ENCODE assay signal across 14 cellular contexts in the genomic region with DNA sequence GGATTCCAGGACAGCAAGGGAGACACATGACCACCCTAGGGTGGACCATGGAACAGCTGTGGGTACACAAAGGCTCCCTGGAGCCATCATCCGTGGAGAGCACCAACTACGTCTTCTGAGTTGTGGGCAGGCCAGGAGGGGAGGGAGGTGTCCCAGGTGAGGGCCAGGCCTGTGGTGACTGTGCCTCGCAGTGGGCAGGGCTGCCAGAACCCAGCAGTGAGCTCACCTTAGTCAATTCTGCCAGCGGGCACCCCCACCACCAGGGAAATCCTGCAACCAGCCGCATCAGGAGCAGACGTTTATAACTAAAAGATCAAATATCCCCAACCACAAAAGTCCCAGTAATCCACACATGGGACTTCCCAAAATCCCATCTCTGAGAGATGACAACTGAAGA. TPM values are rescaled to one million over a fixed set of nuclear protein-coding genes. Genes with fewer than 3 reads are reported as not detected.
DNase-seq lines count a peak whose midpoint lies in the region; ATAC-seq and TF ChIP-seq lines count a peak whose summit lies in the region.
"Had no signal": no experiment of that assay in that cellular context is flagged by ENCODE, and none has a peak within 500 bp of the region (broad histone marks: within the 10 kb centered on the region; RNA-seq: fewer than 3 reads in every experiment).

No MANE protein-coding gene starts in this region.

- H3K27me3 ChIP-seq in adrenal gland, result no peaks in the 10 kb centered on the region
- H3K27me3 ChIP-seq in right lobe of liver, result no peaks in the 10 kb centered on the region
- no peaks in the 10 kb centered on the region for H3K27me3 ChIP-seq in suprapubic skin
- H3K27me3 ChIP-seq: testis had no signal

- H3K4me3 ChIP-seq in adrenal gland (no peak overlapping the region), right lobe of liver (no peak overlapping the region), suprapubic skin (no peak overlapping the region)
- H3K4me3 ChIP-seq: A549, mucosa of descending colon, testis had no signal

- H3K4me3 Mint-ChIP-seq in activated CD4-positive, alpha-beta T cell treated with anti-CD3 and anti-CD28 coated beads, Interleukin-2, amount 10 ng/mL, durations not matched to agents 24 days and 14 days, result no peak overlapping the region

- no peaks in the 10 kb centered on the region for H3K27me3 Mint-ChIP-seq in activated CD4-positive, alpha-beta T cell treated with anti-CD3 and anti-CD28 coated beads, Interleukin-2, amount 10 ng/mL, durations not matched to agents 24 days and 14 days

- 74 to 97% (median 84%) methylated on average over 3 to 6 of the region's 6 CpGs for WGBS in adrenal gland, 4 donors
- WGBS in right lobe of liver (ENCODE audit: insufficient coverage, low coverage, low lambda C conversion rate, missing lambda C conversion rate), result 17% methylated on average over 1 of the region's 6 CpGs
- WGBS in suprapubic skin, result 63% methylated on average over 3 of the region's 6 CpGs

- DNase-seq in activated CD4-positive, alpha-beta T cell treated with anti-CD3 and anti-CD28 coated beads, Interleukin-2, amount 10 ng/mL, durations not matched to agents 24 days and 14 days, result no peak
- no peak for DNase-seq in activated CD4-positive, alpha-beta T cell treated with anti-CD3 and anti-CD28 coated beads for 1 hour
- DNase-seq in adrenal gland (no peak), right lobe of liver (no peak), suprapubic skin (ENCODE audit: low spot score in 2 of 2) (no peak), SIG-M5 (lab: John Stamatoyannopoulos, UW) (no peak)
- no peak for DNase-seq in activated CD8-positive, alpha-beta memory T cell treated with anti-CD3 and anti-CD28 coated beads, Interleukin-2, amount 50 U/mL, for 4 hours
- DNase-seq in activated effector memory CD4-positive, alpha-beta T cell treated with Interleukin-2 at 50 U/mL for 16 hours, result no peak
- DNase-seq: activated gamma-delta T cell treated with Interleukin-2 at 50 U/mL for 16 hours, DMS53, retina had no signal

- no peaks in the 10 kb centered on the region for H3K9me3 Mint-ChIP-seq in activated CD4-positive, alpha-beta T cell treated with anti-CD3 and anti-CD28 coated beads, Interleukin-2, amount 10 ng/mL, durations not matched to agents 24 days and 14 days

- peak overlapping the region in 4 of 5 donors; percentile 14 to 88 (median 66) for H3K27ac ChIP-seq in adrenal gland
- H3K27ac ChIP-seq in right lobe of liver, result peak overlapping the region; percentile 63 to 92 (median 77)
- peak overlapping the region; percentile 31 for H3K27ac ChIP-seq in suprapubic skin
- H3K27ac ChIP-seq: A549 had no signal

- intact Hi-C loops in activated CD4-positive, alpha-beta T cell treated with anti-CD3 and anti-CD28 coated beads, Interleukin-2, amount 10 ng/mL, durations not matched to agents 24 days and 14 days (cut with micrococcal nuclease), result no loop called here
- intact Hi-C loops in adrenal gland (cut with DNase I), result no loop called here
- intact Hi-C loops in right lobe of liver (cut with DNase I), result no loop called here

- H3K36me3 Mint-ChIP-seq in activated CD4-positive, alpha-beta T cell treated with anti-CD3 and anti-CD28 coated beads, Interleukin-2, amount 10 ng/mL, durations not matched to agents 24 days and 14 days (ENCODE audit: low read depth), result no peaks in the 10 kb centered on the region

- peaks cover 24 to 84% of the 10 kb centered on the region in 2 donors for H3K4me1 ChIP-seq in adrenal gland (replicated peaks in 1 of 2)
- peaks cover 5 to 89% (median 62%) of the 10 kb centered on the region in 4 donors for H3K4me1 ChIP-seq in right lobe of liver
- peaks cover 92% of the 10 kb centered on the region for H3K4me1 ChIP-seq in suprapubic skin

- no peak for TF ChIP-seq CTCF in adrenal gland (IDR thresholded peaks at IDR 0.05)
- no peak for TF ChIP-seq CTCF in right lobe of liver (IDR thresholded peaks at IDR 0.05)
- TF ChIP-seq CTCF in suprapubic skin (IDR thresholded peaks at IDR 0.05), result no peak

- TF ChIP-seq EP300 in suprapubic skin (IDR thresholded peaks at IDR 0.05), result no peak

- H3K9me3 ChIP-seq in adrenal gland (replicated peaks in 1 of 3) (no peaks in the 10 kb centered on the region), right lobe of liver (no peaks in the 10 kb centered on the region), suprapubic skin (no peaks in the 10 kb centered on the region)
- H3K9me3 ChIP-seq: A549, mucosa of descending colon, testis had no signal

- ATAC-seq in right lobe of liver, result no peak
- ATAC-seq: A549, mucosa of descending colon had no signal

- TF ChIP-seq POLR2A in adrenal gland (IDR thresholded peaks at IDR 0.05), result no peak
- no peak for TF ChIP-seq POLR2A in right lobe of liver (IDR thresholded peaks at IDR 0.05)
- no peak for TF ChIP-seq POLR2A in suprapubic skin (IDR thresholded peaks at IDR 0.05)

- H3K4me1 Mint-ChIP-seq in activated CD4-positive, alpha-beta T cell treated with anti-CD3 and anti-CD28 coated beads, Interleukin-2, amount 10 ng/mL, durations not matched to agents 24 days and 14 days, result peaks cover 57% of the 10 kb centered on the region

- H3K36me3 ChIP-seq in adrenal gland (replicated peaks in 1 of 2) (no peaks in the 10 kb centered on the region), right lobe of liver (no peaks in the 10 kb centered on the region), suprapubic skin (no peaks in the 10 kb centered on the region)

- peak overlapping the region; percentile 1 for H3K27ac Mint-ChIP-seq in activated CD4-positive, alpha-beta T cell treated with anti-CD3 and anti-CD28 coated beads, Interleukin-2, amount 10 ng/mL, durations not matched to agents 24 days and 14 days

RNA-seq across cellular contexts. Expression of gene ELL, which starts 19.6 kb away (rescaled TPM):
- total RNA-seq in activated CD4-positive, alpha-beta T cell treated with anti-CD3 and anti-CD28 coated beads, Interleukin-2, amount 10 ng/mL, durations not matched to agents 24 days and 14 days, result 25.5 and 27.8 TPM in 2 replicates
- total RNA-seq in adrenal gland (10 to 100 TPM in 7 of 8 donors, 1 to 10 TPM in 1; 9.8 to 28.3 (median 15.2) TPM), right lobe of liver (10 to 100 TPM in 2 of 6 experiments, 1 to 10 TPM in 4; 5.3 to 11.9 (median 8.6) TPM), suprapubic skin (10 to 100 TPM; 27.0 to 59.5 (median 36.9) TPM)
- polyA plus RNA-seq in adrenal gland, result 10 to 100 TPM in 1 of 3 donors, 1 to 10 TPM in 2; 1.8 to 14.3 (median 9.1) TPM

RNA-seq across cellular contexts. Expression of gene FKBP8, which starts 41.1 kb away (rescaled TPM):
- total RNA-seq in activated CD4-positive, alpha-beta T cell treated with anti-CD3 and anti-CD28 coated beads, Interleukin-2, amount 10 ng/mL, durations not matched to agents 24 days and 14 days, result 170 and 173 TPM in 2 replicates
- total RNA-seq in adrenal gland (100 to 1,000 TPM; 171 to 463 (median 265) TPM), right lobe of liver (100 to 1,000 TPM in 3 of 6 experiments, 10 to 100 TPM in 3; 92.7 to 179 (median 118) TPM), suprapubic skin (100 to 1,000 TPM; 194 to 217 (median 203) TPM)
- 100 to 1,000 TPM in 2 of 3 donors, 10 to 100 TPM in 1; 26.3 to 816 (median 417) TPM for polyA plus RNA-seq in adrenal gland

RNA-seq across cellular contexts. Expression of gene KXD1, which starts 55.4 kb away (rescaled TPM):
- 124 and 134 TPM in 2 replicates for total RNA-seq in activated CD4-positive, alpha-beta T cell treated with anti-CD3 and anti-CD28 coated beads, Interleukin-2, amount 10 ng/mL, durations not matched to agents 24 days and 14 days
- total RNA-seq in adrenal gland (100 to 1,000 TPM in 3 of 8 donors, 10 to 100 TPM in 5; 72.4 to 165 (median 87.5) TPM), right lobe of liver (10 to 100 TPM; 30.2 to 93.0 (median 36.1) TPM), suprapubic skin (100 to 1,000 TPM in 1 of 4 donors, 10 to 100 TPM in 3; 72.4 to 107 (median 89.4) TPM)
- polyA plus RNA-seq in adrenal gland, result 100 to 1,000 TPM in 1 of 3 donors, 10 to 100 TPM in 2; 74.2 to 120 (median 79.4) TPM
